ENCODE assay signal across 29 cellular contexts in the genomic region with DNA sequence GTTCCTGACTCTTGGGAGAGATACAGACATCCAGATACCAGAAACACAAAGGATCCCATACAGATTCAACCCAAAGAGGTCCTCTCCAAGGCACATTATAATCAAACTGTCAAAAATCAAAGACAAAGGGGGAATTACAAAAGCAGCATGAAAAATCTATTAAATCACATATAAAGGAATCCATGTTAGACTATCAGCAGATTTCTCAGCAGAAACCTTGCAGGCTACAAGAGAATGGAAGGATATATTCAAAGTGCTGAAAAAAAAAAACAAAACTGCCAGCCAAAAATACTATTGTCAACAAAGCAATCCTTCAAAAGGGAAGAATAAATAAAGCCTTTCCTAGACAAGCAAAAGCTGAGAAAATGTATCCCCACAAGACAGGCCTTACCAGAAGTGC.
"Had no signal": no experiment of that assay in that cellular context is flagged by ENCODE, and none has a peak within 500 bp of the region (broad histone marks: within the 10 kb centered on the region; RNA-seq: fewer than 3 reads in every experiment).

No MANE protein-coding gene starts in this region.

- H3K4me3 Mint-ChIP-seq: stimulated activated effector memory CD8-positive, alpha-beta T cell treated with anti-CD3 and anti-CD28 coated beads, Interleukin-12 subunit alpha, Interleukin-12 subunit beta, amount 100 ng/mL, for 72 hours; stimulated activated memory B cell treated with anti-CD40 and anti-IgM and Interleukin-4, amounts not matched to agents 10 μg/mL and 1 μg/mL and 100 μg/mL, for 72 hours; stimulated activated naive B cell treated with anti-CD40 and anti-IgM and Interleukin-4, amounts not matched to agents 10 μg/mL and 1 μg/mL and 100 μg/mL, for 72 hours; stimulated activated naive CD8-positive, alpha-beta T cell treated with anti-CD3 and anti-CD28 coated beads, Interleukin-15, amount 100 ng/mL, for 72 hours; stimulated activated naive CD8-positive, alpha-beta T cell treated with anti-CD3 and anti-CD28 coated beads, Interleukin-15, Interleukin-2, amounts not matched to agents 100 ng/mL and 50 ng/mL, for 24 hours; type B pancreatic cell had no signal

- DNase-seq: stimulated activated CD4-positive, alpha-beta T cell treated with anti-CD3 and anti-CD28 coated beads, Interleukin-2, amount 100 ng/mL, for 48 hours; stimulated activated CD4-positive, alpha-beta T cell treated with anti-CD3 and anti-CD28 coated beads, Interleukin-4, amount 100 ng/mL, for 1 hour; stimulated activated CD4-positive, alpha-beta T cell treated with anti-CD3 and anti-CD28 coated beads, Interleukin-4, amount 100 ng/mL, for 24 hours; stimulated activated CD4-positive, alpha-beta T cell treated with anti-CD3 and anti-CD28 coated beads, Interleukin-4, amount 100 ng/mL, for 4 hours; stimulated activated CD8-positive, alpha-beta memory T cell treated with anti-CD3 and anti-CD28 coated beads, Interleukin-4, amount 100 ng/mL, for 48 hours; stimulated activated naive B cell treated with anti-CD40 and anti-IgM and Interleukin-4, amounts not matched to agents 10 μg/mL and 1 μg/mL and 100 μg/mL, for 72 hours; stimulated activated naive CD4-positive, alpha-beta T cell; stimulated activated naive CD4-positive, alpha-beta T cell treated with Interleukin-2 at 50 U/mL for 16 hours; stimulated activated naive CD8-positive, alpha-beta T cell treated with anti-CD3 and anti-CD28 coated beads, Interleukin-15, amount 100 ng/mL, for 72 hours; stimulated activated naive CD8-positive, alpha-beta T cell treated with anti-CD3 and anti-CD28 coated beads, Interleukin-15, Interleukin-2, amounts not matched to agents 100 U/mL and 50 U/mL, for 24 hours; stomach; substantia nigra; testis; thyroid gland; tibial artery; transverse colon; trophoblast cell; upper lobe of left lung; upper lobe of right lung; uterus had no signal

- H3K9me3 ChIP-seq: testis, thyroid gland, uterus, vagina had no signal

- H3K27me3 Mint-ChIP-seq: stimulated activated memory B cell treated with anti-CD40 and anti-IgM and Interleukin-4, amounts not matched to agents 10 μg/mL and 1 μg/mL and 100 μg/mL, for 72 hours; stimulated activated naive B cell treated with anti-CD40 and anti-IgM and Interleukin-4, amounts not matched to agents 10 μg/mL and 1 μg/mL and 100 μg/mL, for 72 hours; stimulated activated naive CD8-positive, alpha-beta T cell treated with anti-CD3 and anti-CD28 coated beads, Interleukin-15, amount 100 ng/mL, for 72 hours; stimulated activated naive CD8-positive, alpha-beta T cell treated with anti-CD3 and anti-CD28 coated beads, Interleukin-15, Interleukin-2, amounts not matched to agents 100 ng/mL and 50 ng/mL, for 24 hours; type B pancreatic cell had no signal

- H3K27ac ChIP-seq: stomach, suprapubic skin, testis, thoracic aorta, thyroid gland, tibial artery, tibial nerve, transverse colon, upper lobe of left lung, upper lobe of right lung, uterus, vagina had no signal

- H3K36me3 ChIP-seq: stomach, suprapubic skin, thoracic aorta, thyroid gland, tibial artery, tibial nerve, transverse colon, upper lobe of left lung, upper lobe of right lung, uterus, vagina had no signal

- H3K4me1 ChIP-seq: stomach, suprapubic skin, testis, thyroid gland, tibial artery, tibial nerve, transverse colon, upper lobe of left lung, upper lobe of right lung, uterus, vagina had no signal

- H3K4me3 ChIP-seq: stomach, suprapubic skin, testis, thoracic aorta, thyroid gland, tibial artery, tibial nerve, transverse colon, upper lobe of left lung, upper lobe of right lung, uterus, vagina had no signal

- FAIRE-seq: urothelium cell line had no signal

- ATAC-seq: stimulated activated effector memory CD8-positive, alpha-beta T cell treated with anti-CD3 and anti-CD28 coated beads, Interleukin-12 subunit alpha, Interleukin-12 subunit beta, amount 100 ng/mL, for 72 hours; stimulated activated memory B cell treated with anti-CD40 and anti-IgM and Interleukin-4, amounts not matched to agents 10 μg/mL and 1 μg/mL and 100 μg/mL, for 72 hours; stimulated activated naive B cell treated with anti-CD40 and anti-IgM and Interleukin-4, amounts not matched to agents 10 μg/mL and 1 μg/mL and 100 μg/mL, for 72 hours; stimulated activated naive CD8-positive, alpha-beta T cell treated with anti-CD3 and anti-CD28 coated beads, Interleukin-15, amount 100 ng/mL, for 72 hours; stimulated activated naive CD8-positive, alpha-beta T cell treated with anti-CD3 and anti-CD28 coated beads, Interleukin-15, Interleukin-2, amounts not matched to agents 100 U/mL and 50 U/mL, for 24 hours; upper lobe of right lung had no signal

- H3K36me3 Mint-ChIP-seq: stimulated activated effector memory CD8-positive, alpha-beta T cell treated with anti-CD3 and anti-CD28 coated beads, Interleukin-12 subunit alpha, Interleukin-12 subunit beta, amount 100 ng/mL, for 72 hours; stimulated activated memory B cell treated with anti-CD40 and anti-IgM and Interleukin-4, amounts not matched to agents 10 μg/mL and 1 μg/mL and 100 μg/mL, for 72 hours; stimulated activated naive B cell treated with anti-CD40 and anti-IgM and Interleukin-4, amounts not matched to agents 10 μg/mL and 1 μg/mL and 100 μg/mL, for 72 hours; type B pancreatic cell had no signal

- H3K27ac Mint-ChIP-seq: stimulated activated effector memory CD8-positive, alpha-beta T cell treated with anti-CD3 and anti-CD28 coated beads, Interleukin-12 subunit alpha, Interleukin-12 subunit beta, amount 100 ng/mL, for 72 hours; stimulated activated memory B cell treated with anti-CD40 and anti-IgM and Interleukin-4, amounts not matched to agents 10 μg/mL and 1 μg/mL and 100 μg/mL, for 72 hours; stimulated activated naive B cell treated with anti-CD40 and anti-IgM and Interleukin-4, amounts not matched to agents 10 μg/mL and 1 μg/mL and 100 μg/mL, for 72 hours; stimulated activated naive CD8-positive, alpha-beta T cell treated with anti-CD3 and anti-CD28 coated beads, Interleukin-15, amount 100 ng/mL, for 72 hours; stimulated activated naive CD8-positive, alpha-beta T cell treated with anti-CD3 and anti-CD28 coated beads, Interleukin-15, Interleukin-2, amounts not matched to agents 100 ng/mL and 50 ng/mL, for 24 hours; type B pancreatic cell had no signal

- H3K4me1 Mint-ChIP-seq: stimulated activated effector memory CD8-positive, alpha-beta T cell treated with anti-CD3 and anti-CD28 coated beads, Interleukin-12 subunit alpha, Interleukin-12 subunit beta, amount 100 ng/mL, for 72 hours; stimulated activated memory B cell treated with anti-CD40 and anti-IgM and Interleukin-4, amounts not matched to agents 10 μg/mL and 1 μg/mL and 100 μg/mL, for 72 hours; stimulated activated naive B cell treated with anti-CD40 and anti-IgM and Interleukin-4, amounts not matched to agents 10 μg/mL and 1 μg/mL and 100 μg/mL, for 72 hours; stimulated activated naive CD8-positive, alpha-beta T cell treated with anti-CD3 and anti-CD28 coated beads, Interleukin-15, amount 100 ng/mL, for 72 hours had no signal
